In the genomic region with DNA sequence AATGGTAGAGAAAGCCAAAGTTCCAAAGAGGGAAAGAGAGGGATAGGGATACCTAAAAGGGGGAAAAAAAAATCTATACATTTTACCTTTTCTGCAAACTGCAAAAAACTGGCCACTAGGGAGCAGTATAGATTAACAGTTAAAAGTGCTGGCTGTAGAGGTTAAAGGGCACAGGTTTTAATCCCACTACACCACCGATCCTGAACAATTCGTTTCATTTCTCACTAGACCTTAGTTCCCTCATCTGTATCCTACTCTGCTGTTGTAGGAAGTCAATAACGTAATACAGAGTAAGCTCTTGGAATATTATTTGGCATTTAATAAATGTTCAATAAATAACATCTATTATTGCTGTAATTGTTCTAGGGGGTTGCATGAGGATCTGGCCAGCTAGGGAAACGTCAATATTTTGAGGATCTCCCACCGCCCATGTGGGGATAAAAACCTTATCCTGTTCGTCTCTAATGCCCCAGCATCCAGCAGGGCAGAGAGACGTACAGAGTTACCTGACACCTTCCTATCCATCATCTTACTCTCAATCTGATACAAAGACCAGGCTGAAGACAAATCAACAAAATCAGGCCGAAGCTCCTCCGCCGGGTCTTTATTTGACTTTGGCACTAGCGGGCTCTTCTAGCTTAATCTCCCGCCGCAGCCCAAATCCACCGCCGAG, we compare ENCODE assay signal across 1 cellular context.
TF ChIP-seq lines count a peak whose summit lies in the region.

No MANE protein-coding gene starts in this region.

TF ChIP-seq in K562, 482 proteins besides CTCF, POLR2A, EP300 and RAD21:
- TF ChIP-seq NR2C2 (CRISPR knock-in tag; IDR thresholded peaks at IDR 0.05) (peak; percentile 87), NR2C2 (tag; IDR thresholded peaks at IDR 0.05) (peak; percentile 37; the same call in 1 of the 2 replicates), ZNF699 (CRISPR knock-in tag; IDR thresholded peaks at IDR 0.05; ENCODE audit: insufficient replicate concordance) (no peak), ZBTB33 (CRISPR knock-in tag; IDR thresholded peaks at IDR 0.05) (no peak), ZNF263 (CRISPR knock-in tag; IDR thresholded peaks at IDR 0.05; ENCODE audit: borderline replicate concordance) (no peak), RCOR1 (IDR thresholded peaks at IDR 0.05; ENCODE audit: borderline replicate concordance in 1 of 2, low read depth in 2 of 2, low read length in 2 of 2) (0 out of 4 replicates have a peak, but pooled peaks of 1 of the 2 experiments have one; percentile 7), RB1 (IDR thresholded peaks at IDR 0.05; ENCODE audit: low read depth) (0 out of 2 replicates have a peak, but pooled peaks have one; percentile 9), ZFP36 (IDR thresholded peaks at IDR 0.05; ENCODE audit: low read depth, low read length, partially characterized antibody) (no peak), NR2C1 (IDR thresholded peaks at IDR 0.05) (peak; percentile 95), NR2C1 (tag; IDR thresholded peaks at IDR 0.05) (peak; percentile 96), SMARCA4 (IDR thresholded peaks at IDR 0.05) (0 out of 2 replicates have a peak, but pooled peaks have one; percentile 42), TAF7 (tag; IDR thresholded peaks at IDR 0.05) (0 out of 2 replicates have a peak, but pooled peaks have one; percentile 13), MTA2 (IDR thresholded peaks at IDR 0.05; ENCODE audit: low read depth) (0 out of 2 replicates have a peak, but pooled peaks have one; percentile 22), MNT (conservative IDR thresholded peaks at IDR 0.05) (peak in 1 of 2 experiments; percentile 16; a peak in 2 of 4 replicates), SMC3 (conservative IDR thresholded peaks at IDR 0.05; ENCODE audit: insufficient read depth, low read depth, low read length) (peak; percentile 55; the same call in 1 of the 2 replicates), NFE2 (IDR thresholded peaks at IDR 0.05; ENCODE audit: low read depth) (0 out of 2 replicates have a peak, but pooled peaks have one; percentile 45), ZFPM2 (CRISPR knock-in tag; IDR thresholded peaks at IDR 0.05) (no peak), MTF1 (CRISPR knock-in tag; IDR thresholded peaks at IDR 0.05; ENCODE audit: borderline replicate concordance) (no peak), ESRRB (CRISPR knock-in tag; IDR thresholded peaks at IDR 0.05; ENCODE audit: borderline replicate concordance) (no peak), GATAD2B (IDR thresholded peaks at IDR 0.05; ENCODE audit: borderline replicate concordance) (peak; percentile 59; the same call in 1 of the 2 replicates), C11orf30 (IDR thresholded peaks at IDR 0.05; ENCODE audit: low read depth) (peak; percentile 25; the same call in 1 of the 2 replicates), ZNF696 (CRISPR knock-in tag; conservative IDR thresholded peaks at IDR 0.05) (no peak), KDM1A (IDR thresholded peaks at IDR 0.05) (0 out of 4 replicates have a peak, but pooled peaks of 1 of the 2 experiments have one; percentile 16), ARNT (IDR thresholded peaks at IDR 0.05) (peak in 1 of 2 experiments; percentile 40; a peak in 1 of 4 replicates), MAZ (CRISPR knock-in tag; conservative IDR thresholded peaks at IDR 0.05 in 1 of 2, IDR thresholded peaks at IDR 0.05 in 1 of 2) (peak in 1 of 2 experiments; percentile 20; a peak in 1 of 4 replicates), MEIS2 (IDR thresholded peaks at IDR 0.05; ENCODE audit: partially characterized antibody) (peak; percentile 11), CCAR2 (IDR thresholded peaks at IDR 0.05; ENCODE audit: low read depth, low read length) (no peak), ETS1 (conservative IDR thresholded peaks at IDR 0.05; ENCODE audit: control insufficient read depth, low read depth, low read length) (no peak), ZNF143 (CRISPR knock-in tag; IDR thresholded peaks at IDR 0.05) (no peak), ZKSCAN8 (CRISPR knock-in tag; IDR thresholded peaks at IDR 0.05) (no peak), PCBP2 (IDR thresholded peaks at IDR 0.05; ENCODE audit: low read depth, low read length, poor library complexity, severe bottlenecking) (no peak), ZNF384 (IDR thresholded peaks at IDR 0.05; ENCODE audit: low read depth, low read length) (peak; percentile 64), NCOR1 (IDR thresholded peaks at IDR 0.05) (0 out of 2 replicates have a peak, but pooled peaks have one; percentile 9), ARID2 (IDR thresholded peaks at IDR 0.05) (0 out of 2 replicates have a peak, but pooled peaks have one; percentile 20), DPF2 (IDR thresholded peaks at IDR 0.05) (0 out of 2 replicates have a peak, but pooled peaks have one; percentile 26)
- TF ChIP-seq, protein P1, sequence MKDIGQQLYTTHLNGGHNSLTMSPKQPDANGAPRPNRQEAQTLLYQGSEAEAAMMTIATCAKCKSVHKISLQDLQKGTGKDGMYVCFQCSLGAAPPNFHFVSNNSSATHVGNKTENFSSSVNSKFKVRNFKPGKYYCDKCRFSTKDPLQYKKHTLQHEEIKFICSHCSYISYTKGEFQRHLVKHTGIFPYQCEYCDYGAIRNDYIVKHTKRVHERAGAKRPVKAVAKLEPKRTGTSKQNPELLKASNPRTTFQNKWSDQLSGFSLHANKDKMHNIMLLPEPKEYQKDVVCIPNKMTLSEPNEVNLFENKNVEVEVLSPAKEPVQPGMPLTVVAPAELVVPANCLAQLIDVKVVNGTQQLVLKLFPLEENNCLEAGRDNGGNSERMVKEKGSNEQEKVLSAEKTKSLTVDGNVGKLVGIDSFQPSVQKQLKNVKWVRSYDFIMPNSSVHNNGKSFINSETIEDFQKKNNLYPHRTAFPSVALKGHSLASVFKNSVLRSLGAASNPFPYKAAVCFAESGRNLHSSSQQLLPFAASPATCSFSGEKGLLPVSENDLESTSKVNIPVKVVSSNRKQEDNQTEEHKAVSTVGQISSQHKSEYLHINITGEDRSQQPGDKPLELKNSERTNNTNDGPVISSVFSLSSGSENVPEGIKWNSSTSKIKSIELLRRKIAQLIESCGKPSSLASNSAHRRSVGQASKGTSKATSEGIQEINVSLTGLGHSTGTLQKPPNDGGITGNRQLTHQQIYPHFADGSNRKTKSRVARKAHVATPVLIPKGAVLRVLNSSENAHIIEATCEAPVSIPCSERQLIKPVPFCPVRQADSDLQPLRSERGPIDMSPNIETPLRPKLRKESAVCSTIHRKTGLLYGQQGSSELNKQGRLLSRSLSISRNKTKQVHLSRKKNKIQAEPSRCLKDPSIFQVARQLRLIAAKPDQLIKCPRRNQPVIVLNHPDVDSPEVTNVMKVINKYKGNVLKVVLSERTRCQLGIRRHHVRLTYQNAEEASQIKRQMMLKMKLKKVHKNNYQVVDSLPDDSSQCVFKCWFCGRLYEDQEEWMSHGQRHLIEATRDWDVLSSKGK (CRISPR knock-in tag; IDR thresholded peaks at IDR 0.05) = no peak
- TF ChIP-seq, protein P2, sequence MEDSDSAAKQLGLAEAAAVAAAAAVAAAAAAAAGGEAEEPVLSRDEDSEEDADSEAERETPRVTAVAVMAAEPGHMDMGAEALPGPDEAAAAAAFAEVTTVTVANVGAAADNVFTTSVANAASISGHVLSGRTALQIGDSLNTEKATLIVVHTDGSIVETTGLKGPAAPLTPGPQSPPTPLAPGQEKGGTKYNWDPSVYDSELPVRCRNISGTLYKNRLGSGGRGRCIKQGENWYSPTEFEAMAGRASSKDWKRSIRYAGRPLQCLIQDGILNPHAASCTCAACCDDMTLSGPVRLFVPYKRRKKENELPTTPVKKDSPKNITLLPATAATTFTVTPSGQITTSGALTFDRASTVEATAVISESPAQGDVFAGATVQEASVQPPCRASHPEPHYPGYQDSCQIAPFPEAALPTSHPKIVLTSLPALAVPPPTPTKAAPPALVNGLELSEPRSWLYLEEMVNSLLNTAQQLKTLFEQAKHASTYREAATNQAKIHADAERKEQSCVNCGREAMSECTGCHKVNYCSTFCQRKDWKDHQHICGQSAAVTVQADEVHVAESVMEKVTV (CRISPR knock-in tag; IDR thresholded peaks at IDR 0.05) = peak; percentile 68
- TF ChIP-seq, protein P3, sequence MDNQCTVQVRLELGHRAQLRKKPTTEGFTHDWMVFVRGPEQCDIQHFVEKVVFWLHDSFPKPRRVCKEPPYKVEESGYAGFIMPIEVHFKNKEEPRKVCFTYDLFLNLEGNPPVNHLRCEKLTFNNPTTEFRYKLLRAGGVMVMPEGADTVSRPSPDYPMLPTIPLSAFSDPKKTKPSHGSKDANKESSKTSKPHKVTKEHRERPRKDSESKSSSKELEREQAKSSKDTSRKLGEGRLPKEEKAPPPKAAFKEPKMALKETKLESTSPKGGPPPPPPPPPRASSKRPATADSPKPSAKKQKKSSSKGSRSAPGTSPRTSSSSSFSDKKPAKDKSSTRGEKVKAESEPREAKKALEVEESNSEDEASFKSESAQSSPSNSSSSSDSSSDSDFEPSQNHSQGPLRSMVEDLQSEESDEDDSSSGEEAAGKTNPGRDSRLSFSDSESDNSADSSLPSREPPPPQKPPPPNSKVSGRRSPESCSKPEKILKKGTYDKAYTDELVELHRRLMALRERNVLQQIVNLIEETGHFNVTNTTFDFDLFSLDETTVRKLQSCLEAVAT (IDR thresholded peaks at IDR 0.05) = no peak
TF ChIP-seq in K562: peak in this region for 21.
